In genomic region chr10:75013522-75013921, GRCh38 we compare ENCODE assay signal across 15 cellular contexts.
DNase-seq lines count a peak whose midpoint lies in the region; ATAC-seq, FAIRE-seq and TF ChIP-seq lines count a peak whose summit lies in the region.
"Had no signal": no experiment of that assay in that cellular context is flagged by ENCODE, and none has a peak within 500 bp of the region (broad histone marks: within the 10 kb centered on the region; RNA-seq: fewer than 3 reads in every experiment).

No MANE protein-coding gene starts in this region.

- H3K4me1 ChIP-seq in HEK293 (ENCODE audit: control insufficient read depth, insufficient read depth, low read length) (peaks cover 2% of the 10 kb centered on the region; the same call in 1 of the 2 replicates), K562 (replicated peaks in 1 of 2; ENCODE audit: control insufficient read depth in 2 of 2, insufficient read depth in 2 of 2, low read length in 2 of 2) (no peaks in the 10 kb centered on the region), spleen (peaks cover 15 to 87% (median 35%) of the 10 kb centered on the region in 6 donors), lower lobe of right lung (peaks cover 20% of the 10 kb centered on the region)

- peaks cover 24% of the 10 kb centered on the region for H3K36me3 Mint-ChIP-seq in activated CD4-positive, alpha-beta T cell treated with anti-CD3 and anti-CD28 coated beads, Interleukin-2, amount 10 ng/mL, durations not matched to agents 7 days and 5 days (ENCODE audit: low read depth)

- TF ChIP-seq CTCF in HEK293 (tag by site-specific recombination; IDR thresholded peaks at IDR 0.05): no peak
- TF ChIP-seq CTCF in K562 (IDR thresholded peaks at IDR 0.05 in 2 of 3, conservative IDR thresholded peaks at IDR 0.05 in 1 of 3; ENCODE audit: insufficient read depth in 2 of 3, low read depth in 1 of 3, low read length in 3 of 3): no peak
- no peak for TF ChIP-seq CTCF in spleen (IDR thresholded peaks at IDR 0.05 in 8 of 11, conservative IDR thresholded peaks at IDR 0.05 in 3 of 11)
- TF ChIP-seq CTCF in lower lobe of right lung (IDR thresholded peaks at IDR 0.05): no peak

- TF ChIP-seq EP300 in K562 (IDR thresholded peaks at IDR 0.05; ENCODE audit: low read length): no peak

- H3K36me3 ChIP-seq in HEK293 (ENCODE audit: control insufficient read depth in 2 of 2, insufficient read depth in 1 of 2, low read length in 2 of 2) (no peaks in the 10 kb centered on the region; a peak in 1 of 3 replicates), K562 (ENCODE audit: control insufficient read depth, insufficient read depth, low read length) (no peaks in the 10 kb centered on the region), spleen (peaks cover 0 to 23% (median 2%) of the 10 kb centered on the region in 6 donors), lower lobe of right lung (no peaks in the 10 kb centered on the region)
- H3K36me3 ChIP-seq: WERI-Rb-1 had no signal

- H3K27me3 ChIP-seq in K562 (ENCODE audit: control insufficient read depth in 2 of 2, insufficient read depth in 2 of 2, low read length in 2 of 2) (no peaks in the 10 kb centered on the region; a peak in 1 of 5 replicates), spleen (replicated peaks in 1 of 7) (no peaks in the 10 kb centered on the region), lower lobe of right lung (ENCODE audit: low read depth) (no peaks in the 10 kb centered on the region)

- intact Hi-C loops in K562 (cut with micrococcal nuclease): loop anchor here (10.0 kb wide), 1 partner anchor 189 kb away; the partner anchor contains the start of gene KAT6B
- intact Hi-C loops in spleen (cut with DNase I; ENCODE audit: low total_unique reads): no loop called here
- intact Hi-C loops in lower lobe of right lung (cut with DNase I): no loop called here

- in situ Hi-C loops in K562 (cut with MboI): no loop called here

- TF ChIP-seq POLR2A in K562 (conservative IDR thresholded peaks at IDR 0.05) (no peak), spleen (IDR thresholded peaks at IDR 0.05) (no peak)

- DNase-seq in activated CD4-positive, alpha-beta T cell treated with anti-CD3 and anti-CD28 coated beads, Interleukin-2, amount 10 ng/mL, durations not matched to agents 7 days and 5 days: no peak
- DNase-seq in activated CD4-positive, alpha-beta T cell treated with anti-CD3 and anti-CD28 coated beads for 1 hour: no peak
- no peak for DNase-seq in K562 (ENCODE audit: extremely low read depth in 1 of 4, low spot score in 3 of 4)
- no peak for DNase-seq in spleen
- no peak for DNase-seq in NCI-H2171 (lab: John Stamatoyannopoulos, UW)
- no peak for DNase-seq in lower lobe of right lung
- DNase-seq: HFFc6, hypothalamus, left colon, NCI-H1694, NCI-H446 treated with DMSO at 0.1 percent for 48 hours, WERI-Rb-1 had no signal

- peaks cover 2% of the 10 kb centered on the region for H3K9me3 Mint-ChIP-seq in activated CD4-positive, alpha-beta T cell treated with anti-CD3 and anti-CD28 coated beads, Interleukin-2, amount 10 ng/mL, durations not matched to agents 7 days and 5 days
- H3K9me3 Mint-ChIP-seq: dendritic cell treated with granulocyte-macrophage colony-stimulating factor and Interleukin-4, amounts not matched to agents 40 ng/mL and 50 ng/mL, for 4 days; HFFc6 had no signal

- no peak overlapping the region for H3K4me3 Mint-ChIP-seq in activated CD4-positive, alpha-beta T cell treated with anti-CD3 and anti-CD28 coated beads, Interleukin-2, amount 10 ng/mL, durations not matched to agents 7 days and 5 days
- H3K4me3 Mint-ChIP-seq: dendritic cell treated with granulocyte-macrophage colony-stimulating factor and Interleukin-4, amounts not matched to agents 40 ng/mL and 50 ng/mL, for 4 days; HFFc6 had no signal

- 47% methylated on average over 2 of the region's 2 CpGs for WGBS in K562 (ENCODE audit: insufficient coverage, low coverage, missing lambda C conversion rate)
- 64 to 89% (median 82%) methylated on average over 2 of the region's 2 CpGs for WGBS in spleen, 5 donors

- CTCF ChIA-PET in activated CD4-positive, alpha-beta T cell treated with anti-CD3 and anti-CD28 coated beads, Interleukin-2, amount 10 ng/mL, durations not matched to agents 7 days and 5 days (lab: Charles Lee): interaction anchor here (0.9 to 1.4 kb wide), 4 partner anchors 9 to 41 kb away, joined by 3 to 5 read pairs (median 4); no protein-coding TSS in a partner anchor
- CTCF ChIA-PET in HEK293 (lab: Yijun Ruan, JAX): interaction anchor here (0.6 kb wide), 1 partner anchor 275 kb away, joined by 3 read pairs; no protein-coding TSS in a partner anchor
- CTCF ChIA-PET in K562 (lab: Yijun Ruan, JAX; ENCODE audit: low intra/inter-chr PET ratio): no interaction called here

- no peaks in the 10 kb centered on the region for H3K79me2 ChIP-seq in K562 (ENCODE audit: control insufficient read depth, insufficient read depth, low read length)

- H3K27ac ChIP-seq in HEK293 (ENCODE audit: extremely low read depth, low read depth, low read length) (no peak overlapping the region), K562 (ENCODE audit: extremely low read depth, low read depth, low read length) (no peak overlapping the region), spleen (peak overlapping the region in 7 of 8 donors; percentile 23 to 66 (median 54)), lower lobe of right lung (no peak overlapping the region)
- H3K27ac ChIP-seq: WERI-Rb-1 had no signal

- H3K9me3 ChIP-seq in HEK293 (ENCODE audit: control insufficient read depth, insufficient read depth, low read depth, low read length) (no peaks in the 10 kb centered on the region), K562 (replicated peaks; ENCODE audit: control insufficient read depth, insufficient read depth, low read depth, low read length) (no peaks in the 10 kb centered on the region), spleen (no peaks in the 10 kb centered on the region), lower lobe of right lung (no peaks in the 10 kb centered on the region)

- peak overlapping the region; percentile 93 for H3K27ac Mint-ChIP-seq in activated CD4-positive, alpha-beta T cell treated with anti-CD3 and anti-CD28 coated beads, Interleukin-2, amount 10 ng/mL, durations not matched to agents 7 days and 5 days
- H3K27ac Mint-ChIP-seq: dendritic cell treated with granulocyte-macrophage colony-stimulating factor and Interleukin-4, amounts not matched to agents 40 ng/mL and 50 ng/mL, for 4 days; HFFc6 had no signal

- no peak overlapping the region for H3K4me2 ChIP-seq in K562 (ENCODE audit: insufficient read depth, low read length)

- H3K9ac ChIP-seq in K562 (ENCODE audit: insufficient read depth in 1 of 2, low read depth in 2 of 2, low read length in 2 of 2): no peak overlapping the region

- no peak for TF ChIP-seq RAD21 in K562 (CRISPR knock-in tag; conservative IDR thresholded peaks at IDR 0.05 in 1 of 2, IDR thresholded peaks at IDR 0.05 in 1 of 2)

- FAIRE-seq in K562 (lab: Jason Lieb, UNC): no peak

- peaks cover 53% of the 10 kb centered on the region for H3K4me1 Mint-ChIP-seq in activated CD4-positive, alpha-beta T cell treated with anti-CD3 and anti-CD28 coated beads, Interleukin-2, amount 10 ng/mL, durations not matched to agents 7 days and 5 days

- no peaks in the 10 kb centered on the region for H4K20me1 ChIP-seq in K562 (replicated peaks; ENCODE audit: control insufficient read depth, insufficient read depth, low read length)

- H2AFZ ChIP-seq in K562 (ENCODE audit: low read depth, low read length): no peak overlapping the region

- H3K27me3 Mint-ChIP-seq in activated CD4-positive, alpha-beta T cell treated with anti-CD3 and anti-CD28 coated beads, Interleukin-2, amount 10 ng/mL, durations not matched to agents 7 days and 5 days: no peaks in the 10 kb centered on the region
- H3K27me3 Mint-ChIP-seq: dendritic cell treated with granulocyte-macrophage colony-stimulating factor and Interleukin-4, amounts not matched to agents 40 ng/mL and 50 ng/mL, for 4 days had no signal

- H3K4me3 ChIP-seq in HEK293 (ENCODE audit: low read depth, low read length): no peak overlapping the region
- no peak overlapping the region for H3K4me3 ChIP-seq in K562
- H3K4me3 ChIP-seq in spleen: no peak overlapping the region
- no peak overlapping the region for H3K4me3 ChIP-seq in lower lobe of right lung

- POLR2A ChIA-PET in activated CD4-positive, alpha-beta T cell treated with anti-CD3 and anti-CD28 coated beads, Interleukin-2, amount 10 ng/mL, durations not matched to agents 7 days and 5 days (lab: Charles Lee): interaction anchor here (0.6 kb wide), 1 partner anchor 610 kb away, joined by 4 read pairs; no protein-coding TSS in a partner anchor
- POLR2A ChIA-PET in HEK293 (lab: Yijun Ruan, JAX): no interaction called here
- POLR2A ChIA-PET in K562 (lab: Yijun Ruan, JAX): interaction anchor here (0.6 kb wide), 1 partner anchor 349 kb away, joined by 3 read pairs; no protein-coding TSS in a partner anchor

- ATAC-seq in K562 (no peak), lower lobe of right lung (no peak), HG03196 (IDR thresholded peaks at IDR 0.05; ENCODE audit: unreplicated experiment) (no peak)
- ATAC-seq: left colon had no signal

- no peaks in the 10 kb centered on the region for H3K9me1 ChIP-seq in K562 (ENCODE audit: control insufficient read depth, insufficient read depth, low read length)

- BruUV-seq in K562 (replicated peaks; lab: Mats Ljungman, UMichigan): no TSS peak

TF ChIP-seq in HEK293, 187 proteins besides CTCF, POLR2A, EP300 and RAD21:
- TF ChIP-seq ZNF121 (tag by site-specific recombination; IDR thresholded peaks at IDR 0.05) (no peak), ZNF768 (tag by site-specific recombination; IDR thresholded peaks at IDR 0.05) (peak; percentile 23; the same call in 1 of the 2 replicates)

TF ChIP-seq in K562, 482 proteins besides CTCF, POLR2A, EP300 and RAD21:
- peak; percentile 21 for TF ChIP-seq ZFP36 (IDR thresholded peaks at IDR 0.05; ENCODE audit: low read depth, low read length, partially characterized antibody)
- no peak for TF ChIP-seq PRPF4 (IDR thresholded peaks at IDR 0.05; ENCODE audit: insufficient read depth, low read depth, low read length, poor library complexity, severe bottlenecking)

Comparison
In these comparisons a context has a peak if more than half of its experiments do, and no peak if none do; other contexts are left out.
1. H3K27ac ChIP-seq: peak in spleen (7 of 8); none in HEK293 (single experiment), K562 (single experiment) and lower lobe of right lung (single experiment).